Comparison of ENCODE assay signal across 8 cellular contexts in genomic region chr7:101542527-101543241, GRCh38.
DNase-seq lines count a peak whose midpoint lies in the region; ATAC-seq, FAIRE-seq and TF ChIP-seq lines count a peak whose summit lies in the region.

No MANE protein-coding gene starts in this region.

- FAIRE-seq in endothelial cell of umbilical vein (lab: Jason Lieb, UNC): peak; percentile 56

- H4K20me1 ChIP-seq in endothelial cell of umbilical vein (replicated peaks; ENCODE audit: control insufficient read depth, extremely low read depth, insufficient read depth, low read length): no peaks in the 10 kb centered on the region

- dilution Hi-C loops in endothelial cell of umbilical vein (cut with MboI; ENCODE audit: extremely low pct_ligation_motif_present, low sequenced_read_pairs): no loop called here

- CTCF ChIA-PET in activated CD8-positive, alpha-beta memory T cell treated with anti-CD3 and anti-CD28 coated beads, Interleukin-2, amount 10 ng/mL, durations not matched to agents 7 days and 5 days (lab: Charles Lee): interaction anchor here (0.6 to 2.2 kb wide), 13 partner anchors 9 to 730 kb away, joined by 3 to 12 read pairs (median 4); no protein-coding TSS in a partner anchor
- CTCF ChIA-PET in endothelial cell of umbilical vein (lab: Charles Lee): interaction anchor here (0.6 to 3.2 kb wide), 45 partner anchors 8 to 849 kb away, joined by 3 to 140 read pairs (median 3); no protein-coding TSS in a partner anchor

- H3K36me3 Mint-ChIP-seq in activated CD8-positive, alpha-beta memory T cell treated with anti-CD3 and anti-CD28 coated beads, Interleukin-2, amount 10 ng/mL, durations not matched to agents 7 days and 5 days: no peaks in the 10 kb centered on the region
- H3K36me3 Mint-ChIP-seq in natural killer cell treated with Interleukin-12 subunit alpha and Interleukin-12 subunit beta and Interleukin-15 and Interleukin-18, amount 100 ng/mL, for 72 hours: no peaks in the 10 kb centered on the region

- H3K27me3 Mint-ChIP-seq in activated CD8-positive, alpha-beta memory T cell treated with anti-CD3 and anti-CD28 coated beads, Interleukin-2, amount 10 ng/mL, durations not matched to agents 7 days and 5 days: no peaks in the 10 kb centered on the region
- H3K27me3 Mint-ChIP-seq in natural killer cell treated with Interleukin-12 subunit alpha and Interleukin-12 subunit beta and Interleukin-15 and Interleukin-18, amount 100 ng/mL, for 72 hours: peaks cover 0 to 6% of the 10 kb centered on the region in 2 donors

- H3K27ac ChIP-seq in endothelial cell of umbilical vein (ENCODE audit: insufficient read depth, low read depth, low read length): no peak overlapping the region

- no peaks in the 10 kb centered on the region for H3K9me1 ChIP-seq in endothelial cell of umbilical vein (replicated peaks; ENCODE audit: control insufficient read depth, extremely low read depth, insufficient read depth, low read length)

- no TSS peak for BruUV-seq in endothelial cell of umbilical vein (replicated peaks; lab: Mats Ljungman, UMichigan)

- H3K4me1 ChIP-seq in endothelial cell of umbilical vein (ENCODE audit: control insufficient read depth, extremely low read depth, insufficient read depth, low read length): no peaks in the 10 kb centered on the region

- no peak overlapping the region for H3K4me3 Mint-ChIP-seq in activated CD8-positive, alpha-beta memory T cell treated with anti-CD3 and anti-CD28 coated beads, Interleukin-2, amount 10 ng/mL, durations not matched to agents 7 days and 5 days
- no peak overlapping the region for H3K4me3 Mint-ChIP-seq in natural killer cell treated with Interleukin-12 subunit alpha and Interleukin-12 subunit beta and Interleukin-15 and Interleukin-18, amount 100 ng/mL, for 72 hours

- peak; percentile 60 for DNase-seq in A172 (ENCODE audit: low spot score)
- DNase-seq in GM13977 (ENCODE audit: low spot score): peak; percentile 78
- peak; percentile 25 for DNase-seq in NCI-H748 treated with DMSO at 0.1 percent for 48 hours (lab: John Stamatoyannopoulos, UW)
- peak; percentile 78 for DNase-seq in activated CD8-positive, alpha-beta memory T cell treated with anti-CD3 and anti-CD28 coated beads, Interleukin-2, amount 10 ng/mL, durations not matched to agents 7 days and 5 days
- peak; percentile 48 for DNase-seq in endothelial cell of umbilical vein (ENCODE audit: low read depth, low spot score)
- peak; percentile 76 for DNase-seq in natural killer cell treated with Interleukin-12 subunit alpha and Interleukin-12 subunit beta and Interleukin-15 and Interleukin-18, amount 100 ng/mL, for 72 hours (ENCODE audit: low spot score)
- peak; percentile 12 to 79 (median 61) for DNase-seq in stimulated activated naive CD4-positive, alpha-beta T cell (lab: John Stamatoyannopoulos, UW)
- no peak for DNase-seq in 8988T

- no peaks in the 10 kb centered on the region for H3K36me3 ChIP-seq in endothelial cell of umbilical vein (ENCODE audit: control insufficient read depth in 2 of 2, extremely low read depth in 1 of 2, insufficient read depth in 2 of 2, low read length in 2 of 2)

- in situ Hi-C loops in GM13977 (cut with MboI; ENCODE audit: low pct_unique_long_range_greater_than_20kb, low sequenced_read_pairs, unreplicated experiment): loop anchor here (10.0 kb wide), 2 partner anchors 722 to 852 kb away; partner anchors contain the start of gene PRKRIP1

- no peaks in the 10 kb centered on the region for H3K79me2 ChIP-seq in endothelial cell of umbilical vein (ENCODE audit: control insufficient read depth, insufficient read depth, low read length)

- no peak overlapping the region for H3K4me2 ChIP-seq in endothelial cell of umbilical vein (ENCODE audit: insufficient read depth, low read length)

- H3K9me3 ChIP-seq in endothelial cell of umbilical vein (replicated peaks; ENCODE audit: control insufficient read depth, insufficient read depth, low read length): no peaks in the 10 kb centered on the region

- H3K4me1 Mint-ChIP-seq in activated CD8-positive, alpha-beta memory T cell treated with anti-CD3 and anti-CD28 coated beads, Interleukin-2, amount 10 ng/mL, durations not matched to agents 7 days and 5 days: no peaks in the 10 kb centered on the region
- H3K4me1 Mint-ChIP-seq in natural killer cell treated with Interleukin-12 subunit alpha and Interleukin-12 subunit beta and Interleukin-15 and Interleukin-18, amount 100 ng/mL, for 72 hours (ENCODE audit: low read depth in 2 of 2): peaks cover 0 to 10% of the 10 kb centered on the region in 2 donors

- H3K9me3 Mint-ChIP-seq in activated CD8-positive, alpha-beta memory T cell treated with anti-CD3 and anti-CD28 coated beads, Interleukin-2, amount 10 ng/mL, durations not matched to agents 7 days and 5 days (ENCODE audit: low read depth): no peaks in the 10 kb centered on the region
- no peaks in the 10 kb centered on the region for H3K9me3 Mint-ChIP-seq in natural killer cell treated with Interleukin-12 subunit alpha and Interleukin-12 subunit beta and Interleukin-15 and Interleukin-18, amount 100 ng/mL, for 72 hours

- TF ChIP-seq POLR2A in endothelial cell of umbilical vein (IDR thresholded peaks at IDR 0.05; ENCODE audit: low read depth, low read length): no peak

- no peak overlapping the region for H3K27ac Mint-ChIP-seq in activated CD8-positive, alpha-beta memory T cell treated with anti-CD3 and anti-CD28 coated beads, Interleukin-2, amount 10 ng/mL, durations not matched to agents 7 days and 5 days
- H3K27ac Mint-ChIP-seq in natural killer cell treated with Interleukin-12 subunit alpha and Interleukin-12 subunit beta and Interleukin-15 and Interleukin-18, amount 100 ng/mL, for 72 hours: no peak overlapping the region

- intact Hi-C loops in endothelial cell of umbilical vein (cut with micrococcal nuclease): loop anchor here (1.0 to 10.0 kb wide), 4 partner anchors 145 to 730 kb away; partner anchors contain the start of gene CUX1

- no peak overlapping the region for H2AFZ ChIP-seq in endothelial cell of umbilical vein (ENCODE audit: low read depth, low read length)

- POLR2A ChIA-PET in endothelial cell of umbilical vein (lab: Charles Lee): no interaction called here

- peak; percentile 63 for ATAC-seq in activated CD8-positive, alpha-beta memory T cell treated with anti-CD3 and anti-CD28 coated beads, Interleukin-2, amount 10 ng/mL, durations not matched to agents 7 days and 5 days
- ATAC-seq in natural killer cell treated with Interleukin-12 subunit alpha and Interleukin-12 subunit beta and Interleukin-15 and Interleukin-18, amount 100 ng/mL, for 72 hours: peak; percentile 24 to 62

- TF ChIP-seq CTCF in GM13977 (IDR thresholded peaks at IDR 0.05; ENCODE audit: extremely low read depth, insufficient read depth, missing control alignments) (peak; percentile 92), endothelial cell of umbilical vein (IDR thresholded peaks at IDR 0.05; ENCODE audit: extremely low read depth in 1 of 2, insufficient read depth in 1 of 2, low read depth in 1 of 2, low read length in 2 of 2) (peak; percentile 58 to 84)

- H3K4me3 ChIP-seq in endothelial cell of umbilical vein (replicated peaks in 1 of 3; ENCODE audit: insufficient read depth in 1 of 3, low read depth in 1 of 3, low read length in 3 of 3): no peak overlapping the region

- no peak overlapping the region for H3K9ac ChIP-seq in endothelial cell of umbilical vein (replicated peaks; ENCODE audit: extremely low read depth, insufficient read depth, low read length)

- no peaks in the 10 kb centered on the region for H3K27me3 ChIP-seq in endothelial cell of umbilical vein (ENCODE audit: control insufficient read depth in 2 of 2, insufficient read depth in 2 of 2, low read length in 2 of 2)

TF ChIP-seq in endothelial cell of umbilical vein, 7 proteins besides CTCF, POLR2A, EP300 and RAD21:
- no peak for TF ChIP-seq EZH2 (IDR thresholded peaks at IDR 0.05; ENCODE audit: borderline replicate concordance, low read depth, low read length, severe bottlenecking)
- no peak for TF ChIP-seq POLR2AphosphoS5 (IDR thresholded peaks at IDR 0.05; ENCODE audit: insufficient read depth, low read depth, low read length)
- TF ChIP-seq GATA2 (IDR thresholded peaks at IDR 0.05; ENCODE audit: insufficient read depth, insufficient read length, low read depth, low read length): no peak
- no peak for TF ChIP-seq MAX (IDR thresholded peaks at IDR 0.05; ENCODE audit: insufficient read depth, insufficient read length)
- TF ChIP-seq MYC (IDR thresholded peaks at IDR 0.05; ENCODE audit: low read depth, low read length): no peak
- no peak for TF ChIP-seq JUN (IDR thresholded peaks at IDR 0.05; ENCODE audit: borderline replicate concordance, insufficient read depth, insufficient read length, low read depth)
- TF ChIP-seq FOS (IDR thresholded peaks at IDR 0.05; ENCODE audit: borderline replicate concordance, insufficient read depth, low read length): no peak
